ENCODE assay signal across 16 cellular contexts in the genomic region with DNA sequence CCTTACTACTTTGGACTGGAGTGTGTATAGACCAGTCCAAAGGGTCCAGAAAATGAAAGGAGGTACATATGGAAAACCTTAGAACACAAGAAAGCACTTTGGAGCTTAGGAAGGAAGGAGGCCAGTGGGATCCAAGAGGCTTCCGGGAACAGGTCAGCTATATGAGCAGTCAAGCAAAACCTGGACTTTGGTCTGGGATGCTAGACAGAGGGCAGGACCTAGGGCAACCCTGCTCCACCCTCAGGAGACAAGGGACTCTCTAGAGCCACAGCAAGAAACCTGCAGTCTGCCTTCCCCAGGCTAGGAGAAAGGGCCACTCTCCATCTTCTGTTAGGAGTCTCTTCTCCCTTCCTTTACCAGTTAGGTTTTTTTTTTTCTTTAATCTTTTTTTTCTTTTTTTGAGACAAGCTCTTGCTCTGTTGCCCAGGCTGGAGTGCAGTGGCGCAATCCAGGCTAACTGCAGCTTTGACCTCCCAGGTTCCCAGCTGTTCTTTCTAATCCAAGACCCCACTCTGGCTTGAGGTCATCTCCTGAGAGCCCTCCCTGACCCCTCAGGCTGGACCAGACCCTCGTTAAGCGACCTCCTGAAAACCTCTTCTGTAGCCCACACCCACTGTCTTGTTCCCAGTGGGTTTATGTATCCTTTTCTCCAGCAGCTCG. TPM values are rescaled to one million over a fixed set of nuclear protein-coding genes. Genes with fewer than 3 reads are reported as not detected.
A peak's percentile ranks its signal among the peaks of the same experiment; 100 is the strongest.
DNase-seq lines count a peak whose midpoint lies in the region; ATAC-seq and TF ChIP-seq lines count a peak whose summit lies in the region.
"Had no signal": no experiment of that assay in that cellular context is flagged by ENCODE, and none has a peak within 500 bp of the region (broad histone marks: within the 10 kb centered on the region; RNA-seq: fewer than 3 reads in every experiment).

No MANE protein-coding gene starts in this region.

- no peak overlapping the region for H3K4me3 Mint-ChIP-seq in natural killer cell treated with Interleukin-12 subunit alpha and Interleukin-12 subunit beta and Interleukin-15 and Interleukin-18, amount 100 ng/mL, for 72 hours
- H3K4me3 Mint-ChIP-seq in natural killer cell, result no peak overlapping the region
- H3K4me3 Mint-ChIP-seq: B cell had no signal

- H3K36me3 ChIP-seq in lower lobe of right lung (no peaks in the 10 kb centered on the region), upper lobe of right lung (no peaks in the 10 kb centered on the region)

- H3K27me3 ChIP-seq in lower lobe of right lung (ENCODE audit: low read depth) (peaks cover 20% of the 10 kb centered on the region), upper lobe of right lung (peaks cover 17% of the 10 kb centered on the region), dorsolateral prefrontal cortex (peaks cover 0 to 31% (median 5%) of the 10 kb centered on the region in 45 donors)

- peak overlapping the region; percentile 56 for H3K27ac ChIP-seq in lower lobe of right lung
- H3K27ac ChIP-seq in upper lobe of right lung, result peak overlapping the region; percentile 71
- no peak overlapping the region for H3K27ac ChIP-seq in dorsolateral prefrontal cortex
- H3K27ac ChIP-seq: foreskin keratinocyte, VCaP had no signal

- H3K4me1 ChIP-seq in lower lobe of right lung (peaks cover 87% of the 10 kb centered on the region), upper lobe of right lung (peaks cover 59% of the 10 kb centered on the region)
- H3K4me1 ChIP-seq: foreskin keratinocyte had no signal

- peaks cover 24 to 40% of the 10 kb centered on the region in 2 donors for H3K4me1 Mint-ChIP-seq in natural killer cell treated with Interleukin-12 subunit alpha and Interleukin-12 subunit beta and Interleukin-15 and Interleukin-18, amount 100 ng/mL, for 72 hours (ENCODE audit: low read depth in 2 of 2)
- H3K4me1 Mint-ChIP-seq in natural killer cell, result peaks cover 15 to 37% of the 10 kb centered on the region in 2 donors

- no peaks in the 10 kb centered on the region for H3K36me3 Mint-ChIP-seq in natural killer cell treated with Interleukin-12 subunit alpha and Interleukin-12 subunit beta and Interleukin-15 and Interleukin-18, amount 100 ng/mL, for 72 hours
- no peaks in the 10 kb centered on the region for H3K36me3 Mint-ChIP-seq in natural killer cell
- peaks cover 32 to 36% of the 10 kb centered on the region in 2 donors for H3K36me3 Mint-ChIP-seq in activated naive CD4-positive, alpha-beta T cell treated with anti-CD3 and anti-CD28 coated beads, Interleukin-2, amount 50 U/mL, for 72 hours
- H3K36me3 Mint-ChIP-seq: brain had no signal

- peak overlapping the region; percentile 34 to 70 for H3K27ac Mint-ChIP-seq in natural killer cell treated with Interleukin-12 subunit alpha and Interleukin-12 subunit beta and Interleukin-15 and Interleukin-18, amount 100 ng/mL, for 72 hours
- H3K27ac Mint-ChIP-seq in natural killer cell, result no peak overlapping the region
- peak overlapping the region; percentile 23 to 77 for H3K27ac Mint-ChIP-seq in activated naive CD4-positive, alpha-beta T cell treated with anti-CD3 and anti-CD28 coated beads, Interleukin-2, amount 50 U/mL, for 72 hours
- H3K27ac Mint-ChIP-seq: B cell, progenitor cell of endocrine pancreas had no signal

- TF ChIP-seq CTCF in natural killer cell (IDR thresholded peaks at IDR 0.05), result no peak
- TF ChIP-seq CTCF in lower lobe of right lung (IDR thresholded peaks at IDR 0.05), result no peak
- no peak for TF ChIP-seq CTCF in upper lobe of right lung (IDR thresholded peaks at IDR 0.05)
- no peak for TF ChIP-seq CTCF in dorsolateral prefrontal cortex (IDR thresholded peaks at IDR 0.05 in 54 of 56, conservative IDR thresholded peaks at IDR 0.05 in 2 of 56; ENCODE audit: low read depth in 1 of 56, partially characterized antibody in 56 of 56)

- peaks cover 0 to 9% of the 10 kb centered on the region in 2 donors for H3K27me3 Mint-ChIP-seq in natural killer cell treated with Interleukin-12 subunit alpha and Interleukin-12 subunit beta and Interleukin-15 and Interleukin-18, amount 100 ng/mL, for 72 hours
- H3K27me3 Mint-ChIP-seq in natural killer cell (ENCODE audit: low read depth in 2 of 2), result peaks cover 7 to 8% of the 10 kb centered on the region in 2 donors

- no peak for ATAC-seq in natural killer cell treated with Interleukin-12 subunit alpha and Interleukin-12 subunit beta and Interleukin-15 and Interleukin-18, amount 100 ng/mL, for 72 hours
- no peak for ATAC-seq in natural killer cell
- ATAC-seq in activated naive CD4-positive, alpha-beta T cell treated with anti-CD3 and anti-CD28 coated beads, Interleukin-2, amount 50 U/mL, for 72 hours, result no peak
- ATAC-seq in lower lobe of right lung, result no peak
- no peak for ATAC-seq in upper lobe of right lung
- ATAC-seq in HG03159 (IDR thresholded peaks at IDR 0.05; ENCODE audit: unreplicated experiment), result no peak
- ATAC-seq: foreskin keratinocyte had no signal

- intact Hi-C loops in natural killer cell (cut with micrococcal nuclease) (no loop called here), lower lobe of right lung (cut with DNase I) (no loop called here), upper lobe of right lung (cut with DNase I) (no loop called here), dorsolateral prefrontal cortex (cut with DNase I) (no loop called here)

- H3K9me3 ChIP-seq in lower lobe of right lung, result no peaks in the 10 kb centered on the region
- no peaks in the 10 kb centered on the region for H3K9me3 ChIP-seq in upper lobe of right lung

- H3K4me3 ChIP-seq in lower lobe of right lung (peak overlapping the region; percentile 5), upper lobe of right lung (no peak overlapping the region), dorsolateral prefrontal cortex (no peak overlapping the region)

- H3K9me3 Mint-ChIP-seq in natural killer cell treated with Interleukin-12 subunit alpha and Interleukin-12 subunit beta and Interleukin-15 and Interleukin-18, amount 100 ng/mL, for 72 hours, result no peaks in the 10 kb centered on the region
- no peaks in the 10 kb centered on the region for H3K9me3 Mint-ChIP-seq in natural killer cell
- H3K9me3 Mint-ChIP-seq in activated naive CD4-positive, alpha-beta T cell treated with anti-CD3 and anti-CD28 coated beads, Interleukin-2, amount 50 U/mL, for 72 hours, result peaks cover 0 to 5% of the 10 kb centered on the region in 2 donors
- H3K9me3 Mint-ChIP-seq: brain had no signal

- peak; percentile 40 for DNase-seq in natural killer cell treated with Interleukin-12 subunit alpha and Interleukin-12 subunit beta and Interleukin-15 and Interleukin-18, amount 100 ng/mL, for 72 hours (ENCODE audit: low spot score)
- DNase-seq in natural killer cell (no peak), lower lobe of right lung (no peak), upper lobe of right lung (no peak), NCI-H69 (lab: John Stamatoyannopoulos, UW) (no peak), dorsolateral prefrontal cortex (no peak)
- no peak for DNase-seq in activated naive CD4-positive, alpha-beta T cell treated with anti-CD3 and anti-CD28 coated beads, Interleukin-2, amount 50 U/mL, for 72 hours (ENCODE audit: low spot score in 2 of 2)
- DNase-seq: DND-41; foreskin keratinocyte; midbrain; stimulated activated CD4-positive, alpha-beta T cell treated with anti-CD3 and anti-CD28 coated beads, Interleukin-15, amount 100 ng/mL, for 24 hours had no signal

RNA-seq across cellular contexts. Expression of a gene that starts 4.6 kb away (rescaled TPM):
- total RNA-seq in natural killer cell treated with Interleukin-12 subunit alpha and Interleukin-12 subunit beta and Interleukin-15 and Interleukin-18, amount 100 ng/mL, for 72 hours, result 10 to 100 TPM in 1 of 2 donors, 1 to 10 TPM in 1; 2.1 to 10.9 TPM
- total RNA-seq in natural killer cell (under 1 TPM in 2 of 3 donors, not detected in 1; 0.16 to 0.50 TPM), lower lobe of right lung (10.9 TPM), upper lobe of right lung (10.0 TPM), dorsolateral prefrontal cortex (under 1 TPM in 25 of 120 experiments, not detected in 95; 0.11 to 0.47 (median 0.17) TPM)
- total RNA-seq in activated naive CD4-positive, alpha-beta T cell treated with anti-CD3 and anti-CD28 coated beads, Interleukin-2, amount 50 U/mL, for 72 hours, result 10 to 100 TPM in 1 of 2 donors, 1 to 10 TPM in 1; 8.8 to 15.8 TPM

Comparison
In these comparisons a context has a peak if more than half of its experiments do, and no peak if none do; other contexts are left out.
1. H3K27ac Mint-ChIP-seq: peak in natural killer cell treated with Interleukin-12 subunit alpha and Interleukin-12 subunit beta and Interleukin-15 and Interleukin-18, amount 100 ng/mL, for 72 hours (2 of 2) and activated naive CD4-positive, alpha-beta T cell treated with anti-CD3 and anti-CD28 coated beads, Interleukin-2, amount 50 U/mL, for 72 hours (2 of 2); none in natural killer cell (0 of 2).
2. H3K27ac ChIP-seq: peak in lower lobe of right lung (single experiment) and upper lobe of right lung (single experiment); none in dorsolateral prefrontal cortex (0 of 59).